Comparison of ENCODE assay signal across 21 cellular contexts in genomic region chr2:126970583-126970982, GRCh38.
DNase-seq lines count a peak whose midpoint lies in the region; ATAC-seq and TF ChIP-seq lines count a peak whose summit lies in the region.
"Had no signal": no experiment of that assay in that cellular context is flagged by ENCODE, and none has a peak within 500 bp of the region (broad histone marks: within the 10 kb centered on the region; RNA-seq: fewer than 3 reads in every experiment).

No MANE protein-coding gene starts in this region.

- no peaks in the 10 kb centered on the region for H3K36me3 ChIP-seq in gastroesophageal sphincter
- no peaks in the 10 kb centered on the region for H3K36me3 ChIP-seq in gastrocnemius medialis
- H3K36me3 ChIP-seq: esophagus squamous epithelium, left lung had no signal

- intact Hi-C loops in gastrocnemius medialis (cut with DNase I; ENCODE audit: low total_unique reads) = no loop called here

- ATAC-seq in gastroesophageal sphincter = peak; percentile 42
- no peak for ATAC-seq in GM18517 (IDR thresholded peaks at IDR 0.05; ENCODE audit: unreplicated experiment)
- no peak for ATAC-seq in gastrocnemius medialis
- ATAC-seq in HG03520 (IDR thresholded peaks at IDR 0.05; ENCODE audit: unreplicated experiment) = no peak
- ATAC-seq: naive thymus-derived CD4-positive, alpha-beta T cell had no signal

- no peak for TF ChIP-seq EP300 in gastroesophageal sphincter (IDR thresholded peaks at IDR 0.05)

- 60% methylated on average over 1 of the region's 3 CpGs; no CpG with 5 or more reads in 1 of the 2 donors for WGBS in gastroesophageal sphincter (ENCODE audit: low coverage in 1 of 2), 2 donors

- no peak overlapping the region for H3K27ac Mint-ChIP-seq in glutamatergic neuron (ENCODE audit: unreplicated experiment)
- H3K27ac Mint-ChIP-seq: naive thymus-derived CD4-positive, alpha-beta T cell; stimulated activated naive CD8-positive, alpha-beta T cell treated with anti-CD3 and anti-CD28 coated beads, Interleukin-15, amount 100 ng/mL, for 72 hours had no signal

- DNase-seq in DMS53 treated with DMSO at 0.1 percent for 48 hours (lab: John Stamatoyannopoulos, UW; ENCODE audit: unreplicated experiment) (peak; percentile 12), NCI-H187 (lab: John Stamatoyannopoulos, UW) (peak; percentile 57 to 66), occipital lobe (lab: John Stamatoyannopoulos, UW) (peak; percentile 25), gastrocnemius medialis (no peak), glutamatergic neuron (no peak)
- DNase-seq: activated CD4-positive, alpha-beta T cell treated with anti-CD3 and anti-CD28 coated beads for 48 hours; activated CD8-positive, alpha-beta memory T cell treated with anti-CD3 and anti-CD28 coated beads, Interleukin-2, amount 50 U/mL, for 4 hours; activated naive CD4-positive, alpha-beta T cell; COR-L47; dermis blood vessel endothelial cell; esophagus squamous epithelium; hippocampal formation; MV-4-11; naive thymus-derived CD4-positive, alpha-beta T cell; NCI-H2081; NCI-H82; stimulated activated naive CD8-positive, alpha-beta T cell treated with anti-CD3 and anti-CD28 coated beads, Interleukin-15, amount 100 ng/mL, for 72 hours had no signal

- H3K4me3 ChIP-seq in gastroesophageal sphincter (no peak overlapping the region), gastrocnemius medialis (no peak overlapping the region)
- H3K4me3 ChIP-seq: left lung had no signal

- H3K4me1 ChIP-seq in gastroesophageal sphincter (peaks cover 0 to 9% (median 0%) of the 10 kb centered on the region in 3 donors), gastrocnemius medialis (peaks cover 3 to 4% of the 10 kb centered on the region in 2 donors)

- H3K36me3 Mint-ChIP-seq in glutamatergic neuron (ENCODE audit: unreplicated experiment) = peaks cover 3% of the 10 kb centered on the region
- H3K36me3 Mint-ChIP-seq: naive thymus-derived CD4-positive, alpha-beta T cell had no signal

- no peak for TF ChIP-seq POLR2A in gastroesophageal sphincter (IDR thresholded peaks at IDR 0.05)
- TF ChIP-seq POLR2A in gastrocnemius medialis (IDR thresholded peaks at IDR 0.05) = no peak

- peaks cover 4% of the 10 kb centered on the region for H3K4me1 Mint-ChIP-seq in glutamatergic neuron (ENCODE audit: low read depth, unreplicated experiment)

- in situ Hi-C loops in gastrocnemius medialis (cut with MboI; ENCODE audit: low sequenced_read_pairs in 4 of 4) = no loop called here

- peaks cover 4% of the 10 kb centered on the region for H3K27me3 ChIP-seq in gastroesophageal sphincter
- H3K27me3 ChIP-seq in gastrocnemius medialis = no peaks in the 10 kb centered on the region

- peaks cover 3% of the 10 kb centered on the region for H3K9me3 Mint-ChIP-seq in glutamatergic neuron (ENCODE audit: unreplicated experiment)
- H3K9me3 Mint-ChIP-seq: naive thymus-derived CD4-positive, alpha-beta T cell; stimulated activated naive CD8-positive, alpha-beta T cell treated with anti-CD3 and anti-CD28 coated beads, Interleukin-15, amount 100 ng/mL, for 72 hours had no signal

- H3K4me3 Mint-ChIP-seq in glutamatergic neuron (ENCODE audit: unreplicated experiment) = no peak overlapping the region
- H3K4me3 Mint-ChIP-seq: stimulated activated naive CD8-positive, alpha-beta T cell treated with anti-CD3 and anti-CD28 coated beads, Interleukin-15, amount 100 ng/mL, for 72 hours had no signal

- H3K9me3 ChIP-seq in gastroesophageal sphincter (no peaks in the 10 kb centered on the region), gastrocnemius medialis (no peaks in the 10 kb centered on the region)
- H3K9me3 ChIP-seq: esophagus squamous epithelium, left lung had no signal

- peak overlapping the region in 2 of 4 donors; percentile 28 to 63 for H3K27ac ChIP-seq in gastroesophageal sphincter
- no peak overlapping the region for H3K27ac ChIP-seq in gastrocnemius medialis
- H3K27ac ChIP-seq: left lung had no signal

- H3K27me3 Mint-ChIP-seq in glutamatergic neuron (ENCODE audit: unreplicated experiment) = no peaks in the 10 kb centered on the region

- no peak for TF ChIP-seq CTCF in gastroesophageal sphincter (IDR thresholded peaks at IDR 0.05)
- no peak for TF ChIP-seq CTCF in gastrocnemius medialis (IDR thresholded peaks at IDR 0.05 in 4 of 5, conservative IDR thresholded peaks at IDR 0.05 in 1 of 5)
- no peak for TF ChIP-seq CTCF in glutamatergic neuron (IDR thresholded peaks at IDR 0.05; ENCODE audit: partially characterized antibody, unreplicated experiment)

Comparison
In these comparisons a context has a peak if more than half of its experiments do, and no peak if none do; other contexts are left out.
1. DNase-seq: peak in DMS53 treated with DMSO at 0.1 percent for 48 hours (single experiment), NCI-H187 (2 of 2) and occipital lobe (single experiment); none in gastrocnemius medialis (0 of 2) and glutamatergic neuron (single experiment).